ENCODE assay signal across 9 cellular contexts in the genomic region with DNA sequence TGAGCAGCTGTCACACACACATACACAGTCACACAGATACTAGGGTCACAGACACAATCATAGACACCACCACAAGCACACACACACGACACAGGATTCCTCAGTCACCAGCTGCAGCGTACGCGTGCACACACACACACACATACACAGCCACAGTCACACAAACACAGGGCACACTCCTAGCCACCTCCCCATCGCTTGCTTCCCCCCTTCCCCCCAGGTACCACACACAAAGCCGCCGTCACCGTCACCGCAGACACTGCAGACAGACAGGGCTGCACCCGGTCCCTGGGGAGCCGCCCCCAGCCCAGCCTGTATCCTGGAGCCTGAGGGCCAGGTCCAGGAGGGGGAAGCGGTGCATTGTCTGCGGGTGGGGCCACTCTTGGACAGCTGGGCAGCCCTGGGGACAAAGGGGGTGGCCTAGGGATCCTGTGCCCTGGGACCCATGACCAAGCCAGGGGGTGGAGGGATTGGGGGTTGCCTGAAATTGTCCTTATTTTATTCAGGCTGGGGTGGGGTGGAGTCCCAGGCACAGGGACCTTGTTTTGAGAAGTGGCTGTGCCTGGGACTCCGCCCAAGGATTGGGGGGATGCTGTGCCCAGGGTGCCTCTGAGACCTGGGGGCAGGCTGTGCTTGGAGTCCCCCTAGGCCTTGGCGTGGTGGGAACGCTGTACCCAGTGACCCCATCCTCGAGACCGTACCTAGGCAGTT. TPM values are rescaled to one million over a fixed set of nuclear protein-coding genes. Genes with fewer than 3 reads are reported as not detected.
DNase-seq lines count a peak whose midpoint lies in the region; ATAC-seq and TF ChIP-seq lines count a peak whose summit lies in the region.
"Had no signal": no experiment of that assay in that cellular context is flagged by ENCODE, and none has a peak within 500 bp of the region (broad histone marks: within the 10 kb centered on the region; RNA-seq: fewer than 3 reads in every experiment).

No MANE protein-coding gene starts in this region.

- H3K4me1 Mint-ChIP-seq in HFFc6 (ENCODE audit: low read depth) = peaks cover 5% of the 10 kb centered on the region; the same call in 1 of the 2 replicates

- peaks cover 20% of the 10 kb centered on the region for H3K36me3 Mint-ChIP-seq in HFFc6 (ENCODE audit: low read depth)

- H3K27me3 ChIP-seq in ACC112 (ENCODE audit: insufficient read depth, low read length) = no peaks in the 10 kb centered on the region

- H3K36me3 ChIP-seq in ACC112 (ENCODE audit: insufficient read depth, low read length) (peaks cover 11% of the 10 kb centered on the region; the same call in 1 of the 2 replicates), urinary bladder (ENCODE audit: insufficient read depth) (peaks cover 3% of the 10 kb centered on the region)

- peak overlapping the region; percentile 92 for H3K4me3 ChIP-seq in ACC112 (ENCODE audit: low read depth, low read length)
- H3K4me3 ChIP-seq in astrocyte of the spinal cord (ENCODE audit: low read depth, low read length) = peak overlapping the region; percentile 95
- H3K4me3 ChIP-seq in urinary bladder (ENCODE audit: low read depth, low read length) = peak overlapping the region; percentile 75

- H3K79me2 ChIP-seq in ACC112 (ENCODE audit: control insufficient read depth, insufficient read depth, low read length, unreplicated experiment) = peaks cover 28% of the 10 kb centered on the region

- peaks cover 5% of the 10 kb centered on the region for H3K27me3 Mint-ChIP-seq in HFFc6 (ENCODE audit: insufficient read depth)

- in situ Hi-C loops in astrocyte of the spinal cord (cut with HindIII; ENCODE audit: low sequenced_read_pairs) = no loop called here

- H2AFZ ChIP-seq in ACC112 (ENCODE audit: low read length, unreplicated experiment) = no peak overlapping the region

- peak overlapping the region; percentile 51 for H3K27ac Mint-ChIP-seq in HFFc6

- DNase-seq in HFFc6 (no peak), astrocyte of the spinal cord (ENCODE audit: low read depth, low spot score) (no peak), left kidney (ENCODE audit: low read depth, low spot score) (peak; percentile 47)
- DNase-seq in stimulated activated CD4-positive, alpha-beta T cell treated with anti-CD3 and anti-CD28 coated beads, Interleukin-4, amount 100 ng/mL, for 1 hour = no peak

- no peaks in the 10 kb centered on the region for H3K9me3 Mint-ChIP-seq in HFFc6

- H3K4me3 Mint-ChIP-seq in HFFc6 = no peak overlapping the region

- H3K27ac ChIP-seq in ACC112 (ENCODE audit: low read depth, low read length) (peak overlapping the region; percentile 58; the same call in 1 of the 2 replicates), urinary bladder (ENCODE audit: low read depth) (peak overlapping the region; percentile 44)
- H3K27ac ChIP-seq: epithelial cell of prostate had no signal

- H3K4me1 ChIP-seq in ACC112 (ENCODE audit: control insufficient read depth, insufficient read depth, low read length, unreplicated experiment) = peaks cover 24% of the 10 kb centered on the region
- no peaks in the 10 kb centered on the region for H3K4me1 ChIP-seq in urinary bladder (ENCODE audit: insufficient read depth)

- no peak for TF ChIP-seq CTCF in HFFc6 (IDR thresholded peaks at IDR 0.05)
- no peak for TF ChIP-seq CTCF in astrocyte of the spinal cord (IDR thresholded peaks at IDR 0.05; ENCODE audit: low read depth, low read length)

- WGBS in urinary bladder = 20% methylated on average over 18 of the region's 18 CpGs

- ATAC-seq in HG02938 (IDR thresholded peaks at IDR 0.05; ENCODE audit: unreplicated experiment) (no peak), GM19395 (IDR thresholded peaks at IDR 0.05; ENCODE audit: unreplicated experiment) (no peak)

RNA-seq across cellular contexts. Expression of a gene that starts 1.0 kb away (rescaled TPM):
- total RNA-seq in HFFc6 (2021; fragmentation: NEBNext Ultra II Directional; extraction: Animal tissue kit (Norgen Biotek cat#: 25700)) = 10 to 100 TPM; 49.1 to 58.3 (median 53.6) TPM
- total RNA-seq in urinary bladder = 22.8 TPM
- 63.3 TPM for polyA plus RNA-seq in urinary bladder

RNA-seq across cellular contexts. Expression of a gene that starts 27.2 kb away (rescaled TPM):
- total RNA-seq in HFFc6 (2021; fragmentation: NEBNext Ultra II Directional; extraction: Animal tissue kit (Norgen Biotek cat#: 25700)) = 10 to 100 TPM; 19.8 to 28.6 (median 23.6) TPM
- 24.4 TPM for total RNA-seq in urinary bladder
- polyA plus RNA-seq in urinary bladder = 51.6 TPM

RNA-seq across cellular contexts. Expression of a gene that starts 27.4 kb away (rescaled TPM):
- total RNA-seq in HFFc6 (2021; fragmentation: NEBNext Ultra II Directional; extraction: Animal tissue kit (Norgen Biotek cat#: 25700)) = 10 to 100 TPM in 4 of 6 experiments, 1 to 10 TPM in 2; 9.2 to 14.9 (median 10.5) TPM
- total RNA-seq in urinary bladder = 9.3 TPM
- 36.4 TPM for polyA plus RNA-seq in urinary bladder
